ENCODE assay signal across 17 cellular contexts in the genomic region with DNA sequence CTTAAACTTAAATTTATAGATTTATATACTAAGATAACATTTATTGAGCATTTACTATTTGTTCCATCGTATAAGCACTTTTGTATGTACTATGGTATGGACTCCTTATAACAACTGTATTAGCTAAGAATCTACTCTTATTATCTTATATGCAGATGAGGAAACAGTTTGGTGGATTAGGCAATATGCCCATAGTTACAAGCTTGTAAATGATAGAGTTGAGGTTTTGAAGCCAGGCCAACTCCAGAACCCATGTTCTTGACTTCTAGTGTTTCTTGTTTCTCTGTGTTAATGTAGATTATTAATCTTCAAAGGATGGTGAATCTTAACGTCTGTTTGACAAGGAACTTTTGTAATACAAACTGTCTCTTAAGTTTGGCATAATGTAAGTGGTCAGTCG.
DNase-seq lines count a peak whose midpoint lies in the region; TF ChIP-seq lines count a peak whose summit lies in the region.
"Had no signal": no experiment of that assay in that cellular context is flagged by ENCODE, and none has a peak within 500 bp of the region (broad histone marks: within the 10 kb centered on the region; RNA-seq: fewer than 3 reads in every experiment).

No MANE protein-coding gene starts in this region.

- H3K4me2 ChIP-seq in neuronal stem cell (ENCODE audit: insufficient read depth, low read length, poor library complexity, severe bottlenecking) = no peak overlapping the region
- H3K4me2 ChIP-seq: GM23338 had no signal

- H3K4me1 ChIP-seq in neuronal stem cell (ENCODE audit: control insufficient read depth in 2 of 2, insufficient read depth in 1 of 2, low read depth in 1 of 2, low read length in 2 of 2) (peaks cover 0 to 5% of the 10 kb centered on the region in 2 donors), HAP-1 (peaks cover 7% of the 10 kb centered on the region)

- H2AK5ac ChIP-seq in neuronal stem cell (ENCODE audit: low read depth, low read length) = no peak overlapping the region

- no peak overlapping the region for H3K27ac ChIP-seq in neuronal stem cell (replicated peaks; ENCODE audit: low read length)
- no peak overlapping the region for H3K27ac ChIP-seq in substantia nigra (ENCODE audit: low read depth, low read length, poor library complexity, severe bottlenecking)

- H3K4me3 ChIP-seq in fibroblast of villous mesenchyme (ENCODE audit: low read depth, low read length) (no peak overlapping the region), neuronal stem cell (ENCODE audit: low read length in 2 of 2) (no peak overlapping the region), HAP-1 (no peak overlapping the region)
- H3K4me3 ChIP-seq: GM23338 had no signal

- no peaks in the 10 kb centered on the region for H3K27me3 ChIP-seq in neuronal stem cell (ENCODE audit: control insufficient read depth in 3 of 3, insufficient read depth in 3 of 3, low read depth in 1 of 3, low read length in 3 of 3)
- H3K27me3 ChIP-seq in HAP-1 (ENCODE audit: low read depth) = no peaks in the 10 kb centered on the region

- no peak overlapping the region for H4K91ac ChIP-seq in neuronal stem cell (ENCODE audit: low read depth, low read length, poor library complexity)

- H2BK15ac ChIP-seq in neuronal stem cell (ENCODE audit: low read length) = no peak overlapping the region

- H3K9me3 ChIP-seq in neuronal stem cell (replicated peaks in 1 of 2; ENCODE audit: control insufficient read depth in 2 of 2, insufficient read depth in 1 of 2, low read depth in 1 of 2, low read length in 2 of 2) (no peaks in the 10 kb centered on the region), HAP-1 (no peaks in the 10 kb centered on the region)

- no peak overlapping the region for H2BK120ac ChIP-seq in neuronal stem cell (ENCODE audit: low read depth, low read length)

- no peak overlapping the region for H2AFZ ChIP-seq in neuronal stem cell (ENCODE audit: low read length)
- H2AFZ ChIP-seq: GM23338 had no signal

- TF ChIP-seq CTCF in fibroblast of villous mesenchyme (IDR thresholded peaks at IDR 0.05; ENCODE audit: insufficient read depth, low read depth, low read length) (no peak), GM20000 (IDR thresholded peaks at IDR 0.05; ENCODE audit: extremely low read depth, missing control alignments) (no peak)

- H3K4ac ChIP-seq in neuronal stem cell (ENCODE audit: low read length) = no peak overlapping the region

- H3K23ac ChIP-seq in neuronal stem cell (ENCODE audit: low read depth, low read length, poor library complexity) = no peak overlapping the region

- WGBS in neuronal stem cell (ENCODE audit: extremely low coverage in 2 of 2, insufficient read length in 2 of 2, insufficient replicate concordance in 1 of 2), 2 donors = no CpG with 5 or more reads among the region's 3 CpGs

- DNase-seq in M059J (ENCODE audit: low read depth) (peak; percentile 18), NOMO-1 treated with DMSO at 0.1 percent for 48 hours (lab: John Stamatoyannopoulos, UW; ENCODE audit: unreplicated experiment) (peak; percentile 56), amniotic epithelial cell (ENCODE audit: low read depth) (peak; percentile 77), fibroblast of villous mesenchyme (ENCODE audit: low read depth) (peak; percentile 46), neuronal stem cell (ENCODE audit: low spot score) (no peak), GM20000 (ENCODE audit: low spot score) (no peak), substantia nigra (lab: John Stamatoyannopoulos, UW) (no peak), HAP-1 (ENCODE audit: low spot score in 2 of 2) (no peak)
- DNase-seq: Calu3; CD4-positive, alpha-beta T cell; KG1; NCI-H1694 treated with DMSO at 0.1 percent for 48 hours; NCI-H2107; NCI-H2227 treated with DMSO at 0.1 percent for 48 hours; SHP77 treated with DMSO at 0.1 percent for 48 hours; SW 1271 had no signal

- H3K36me3 ChIP-seq in neuronal stem cell (replicated peaks in 1 of 2; ENCODE audit: control insufficient read depth in 2 of 2, insufficient read depth in 2 of 2, low read length in 2 of 2) (no peaks in the 10 kb centered on the region), HAP-1 (replicated peaks) (no peaks in the 10 kb centered on the region)

- H3K9ac ChIP-seq in neuronal stem cell (ENCODE audit: low read depth, low read length, poor library complexity) = no peak overlapping the region

- H3K79me1 ChIP-seq in neuronal stem cell (ENCODE audit: low read depth, low read length) = no peaks in the 10 kb centered on the region

- no peak overlapping the region for H3K14ac ChIP-seq in neuronal stem cell (ENCODE audit: low read length)

- H2BK5ac ChIP-seq in neuronal stem cell (ENCODE audit: low read length) = no peak overlapping the region

- no peak overlapping the region for H2BK12ac ChIP-seq in neuronal stem cell (ENCODE audit: low read length)

- H4K8ac ChIP-seq in neuronal stem cell (ENCODE audit: low read depth, low read length) = no peak overlapping the region

- H3K18ac ChIP-seq in neuronal stem cell (ENCODE audit: low read length) = no peak overlapping the region

- in situ Hi-C loops in HAP-1 (cut with MboI; ENCODE audit: low sequenced_read_pairs) = no loop called here

Comparison
In these comparisons a context has a peak if more than half of its experiments do, and no peak if none do; other contexts are left out.
1. DNase-seq: peak in M059J (single experiment), NOMO-1 treated with DMSO at 0.1 percent for 48 hours (single experiment), amniotic epithelial cell (single experiment) and fibroblast of villous mesenchyme (single experiment); none in neuronal stem cell (single experiment), GM20000 (single experiment), substantia nigra (0 of 49) and HAP-1 (0 of 2).